In genomic region chr1:116820362-116820761, GRCh38 we compare ENCODE assay signal across 11 cellular contexts.
DNase-seq lines count a peak whose midpoint lies in the region; ATAC-seq lines count a peak whose summit lies in the region.
"Had no signal": no experiment of that assay in that cellular context is flagged by ENCODE, and none has a peak within 500 bp of the region (broad histone marks: within the 10 kb centered on the region; RNA-seq: fewer than 3 reads in every experiment).

No MANE protein-coding gene starts in this region.

- no peak overlapping the region for H3K4me3 ChIP-seq in right cardiac atrium (ENCODE audit: low read length)
- H3K4me3 ChIP-seq: BLaER1 treated with 17β-estradiol and CSF1 and Interleukin-3, amounts not matched to agents 10 nM and 100 nM had no signal

- no peaks in the 10 kb centered on the region for H3K27me3 Mint-ChIP-seq in activated naive CD8-positive, alpha-beta T cell
- H3K27me3 Mint-ChIP-seq in activated naive CD8-positive, alpha-beta T cell treated with anti-CD3 and anti-CD28 coated beads for 36 hours = no peaks in the 10 kb centered on the region
- H3K27me3 Mint-ChIP-seq: activated T-helper 17 cell treated with anti-CD3 and anti-CD28 coated beads, Interleukin-2, amount 50 U/mL, for 72 hours had no signal

- DNase-seq in activated naive CD8-positive, alpha-beta T cell treated with anti-CD3 and anti-CD28 coated beads for 36 hours = no peak
- DNase-seq in anterior cingulate cortex (lab: John Stamatoyannopoulos, UW) (peak in 32 of 58 donors; percentile 4 to 53 (median 23)), right cardiac atrium (peak; percentile 60 to 72 (median 61)), 8988T (no peak), ecto neural progenitor cell (ENCODE audit: low spot score) (no peak), HuH-7.5 (ENCODE audit: low spot score) (no peak)
- DNase-seq: NCI-H1436 treated with DMSO at 0.1 percent for 48 hours had no signal

- ATAC-seq in right cardiac atrium = peak; percentile 55 to 78
- ATAC-seq in GM18873 (IDR thresholded peaks at IDR 0.05; ENCODE audit: low FRiP score, unreplicated experiment) = no peak
- ATAC-seq: activated T-helper 17 cell treated with anti-CD3 and anti-CD28 coated beads, Interleukin-2, amount 50 U/mL, for 72 hours had no signal

- peaks cover 30% of the 10 kb centered on the region for H3K4me1 Mint-ChIP-seq in activated naive CD8-positive, alpha-beta T cell (ENCODE audit: low read depth)
- peaks cover 42% of the 10 kb centered on the region for H3K4me1 Mint-ChIP-seq in activated naive CD8-positive, alpha-beta T cell treated with anti-CD3 and anti-CD28 coated beads for 36 hours

- no peaks in the 10 kb centered on the region for H3K9me3 Mint-ChIP-seq in activated naive CD8-positive, alpha-beta T cell (ENCODE audit: low read depth)
- no peaks in the 10 kb centered on the region for H3K9me3 Mint-ChIP-seq in activated naive CD8-positive, alpha-beta T cell treated with anti-CD3 and anti-CD28 coated beads for 36 hours
- H3K9me3 Mint-ChIP-seq: activated T-helper 17 cell treated with anti-CD3 and anti-CD28 coated beads, Interleukin-2, amount 50 U/mL, for 72 hours had no signal

- 44% methylated on average over 6 of the region's 6 CpGs for WGBS in right cardiac atrium

- no peak overlapping the region for H3K27ac ChIP-seq in right cardiac atrium (ENCODE audit: low read length)

- H3K27ac Mint-ChIP-seq in activated naive CD8-positive, alpha-beta T cell = peak overlapping the region; percentile 50
- no peak overlapping the region for H3K27ac Mint-ChIP-seq in activated naive CD8-positive, alpha-beta T cell treated with anti-CD3 and anti-CD28 coated beads for 36 hours
- H3K27ac Mint-ChIP-seq: activated T-helper 17 cell treated with anti-CD3 and anti-CD28 coated beads, Interleukin-2, amount 50 U/mL, for 72 hours had no signal

- no peak overlapping the region for H3K4me3 Mint-ChIP-seq in activated naive CD8-positive, alpha-beta T cell
- no peak overlapping the region for H3K4me3 Mint-ChIP-seq in activated naive CD8-positive, alpha-beta T cell treated with anti-CD3 and anti-CD28 coated beads for 36 hours
- H3K4me3 Mint-ChIP-seq: activated T-helper 17 cell treated with anti-CD3 and anti-CD28 coated beads, Interleukin-2, amount 50 U/mL, for 72 hours had no signal

- no peaks in the 10 kb centered on the region for H3K27me3 ChIP-seq in right cardiac atrium (ENCODE audit: control insufficient read depth, insufficient read depth)
- H3K27me3 ChIP-seq: BLaER1 treated with 17β-estradiol and CSF1 and Interleukin-3, amounts not matched to agents 10 nM and 100 nM had no signal

- no peaks in the 10 kb centered on the region for H3K9me3 ChIP-seq in right cardiac atrium (ENCODE audit: control insufficient read depth, low read length)
- H3K9me3 ChIP-seq: BLaER1 treated with 17β-estradiol and CSF1 and Interleukin-3, amounts not matched to agents 10 nM and 100 nM had no signal

- no peaks in the 10 kb centered on the region for H3K36me3 Mint-ChIP-seq in activated naive CD8-positive, alpha-beta T cell
- peaks cover 8% of the 10 kb centered on the region for H3K36me3 Mint-ChIP-seq in activated naive CD8-positive, alpha-beta T cell treated with anti-CD3 and anti-CD28 coated beads for 36 hours

- intact Hi-C loops in right cardiac atrium (cut with DNase I) = no loop called here

- peaks cover 3% of the 10 kb centered on the region for H3K4me1 ChIP-seq in right cardiac atrium (ENCODE audit: control insufficient read depth, insufficient read depth, low read length)

Comparison
In these comparisons a context has a peak if more than half of its experiments do, and no peak if none do; other contexts are left out.
1. DNase-seq: peak in anterior cingulate cortex (32 of 58) and right cardiac atrium (3 of 3); none in activated naive CD8-positive, alpha-beta T cell treated with anti-CD3 and anti-CD28 coated beads for 36 hours (single experiment), 8988T (single experiment), ecto neural progenitor cell (single experiment) and HuH-7.5 (single experiment).